10 cellular contexts compared by ENCODE assay signal in genomic region chr4:88600129-88600849, GRCh38. TPM values are rescaled to one million over a fixed set of nuclear protein-coding genes. Genes with fewer than 3 reads are reported as not detected.
DNase-seq lines count a peak whose midpoint lies in the region; ATAC-seq, FAIRE-seq and TF ChIP-seq lines count a peak whose summit lies in the region.
"Had no signal": no experiment of that assay in that cellular context is flagged by ENCODE, and none has a peak within 500 bp of the region (broad histone marks: within the 10 kb centered on the region; RNA-seq: fewer than 3 reads in every experiment).

No MANE protein-coding gene starts in this region.

- no peaks in the 10 kb centered on the region for H3K27me3 Mint-ChIP-seq in activated naive CD8-positive, alpha-beta T cell
- H3K27me3 Mint-ChIP-seq in activated naive CD8-positive, alpha-beta T cell treated with anti-CD3 and anti-CD28 coated beads for 36 hours, result no peaks in the 10 kb centered on the region
- H3K27me3 Mint-ChIP-seq: memory B cell had no signal

- H3K9me3 ChIP-seq in kidney (ENCODE audit: control insufficient read depth in 1 of 2, low read length in 2 of 2), result no peaks in the 10 kb centered on the region
- no peaks in the 10 kb centered on the region for H3K9me3 ChIP-seq in upper lobe of left lung

- H3K27me3 ChIP-seq in upper lobe of left lung, result no peaks in the 10 kb centered on the region

- TF ChIP-seq POLR2A in upper lobe of left lung (IDR thresholded peaks at IDR 0.05), result no peak

- no peak overlapping the region for H3K9ac ChIP-seq in kidney (ENCODE audit: low read length in 2 of 2)

- no peak for FAIRE-seq in kidney (lab: Jason Lieb, UNC)

- no peak for TF ChIP-seq CTCF in kidney (IDR thresholded peaks at IDR 0.05; ENCODE audit: borderline replicate concordance, extremely low read depth, insufficient read depth)
- no peak for TF ChIP-seq CTCF in upper lobe of left lung (IDR thresholded peaks at IDR 0.05)

- WGBS in upper lobe of left lung, 2 donors, result 70 to 74% methylated on average over 2 of the region's 2 CpGs

- peak overlapping the region; percentile 17 for H3K27ac Mint-ChIP-seq in activated naive CD8-positive, alpha-beta T cell
- no peak overlapping the region for H3K27ac Mint-ChIP-seq in activated naive CD8-positive, alpha-beta T cell treated with anti-CD3 and anti-CD28 coated beads for 36 hours
- H3K27ac Mint-ChIP-seq: memory B cell had no signal

- H3K4me3 ChIP-seq in kidney (ENCODE audit: low read length in 2 of 2) (peak overlapping the region; percentile 15 to 20), upper lobe of left lung (no peak overlapping the region)

- DNase-seq in activated naive CD8-positive, alpha-beta T cell treated with anti-CD3 and anti-CD28 coated beads for 36 hours, result no peak
- DNase-seq in amniotic stem cell (lab: John Stamatoyannopoulos, UW), result peak; percentile 37
- no peak for DNase-seq in kidney
- DNase-seq in upper lobe of left lung, result no peak
- no peak for DNase-seq in DMS114 treated with DMSO at 0.1 percent for 48 hours (lab: John Stamatoyannopoulos, UW; ENCODE audit: unreplicated experiment)
- DNase-seq: SHP77 had no signal

- peak overlapping the region; percentile 48 for H3K4me3 Mint-ChIP-seq in activated naive CD8-positive, alpha-beta T cell
- H3K4me3 Mint-ChIP-seq in activated naive CD8-positive, alpha-beta T cell treated with anti-CD3 and anti-CD28 coated beads for 36 hours, result no peak overlapping the region
- H3K4me3 Mint-ChIP-seq: memory B cell had no signal

- H3K27ac ChIP-seq in kidney (ENCODE audit: low read depth in 2 of 2, low read length in 2 of 2) (no peak overlapping the region), upper lobe of left lung (peak overlapping the region in 3 of 4 donors; percentile 22 to 73 (median 56))

- peak in 1 of 4 donors; percentile 37 for TF ChIP-seq EP300 in upper lobe of left lung (IDR thresholded peaks at IDR 0.05)

- peaks cover 29% of the 10 kb centered on the region for H3K36me3 Mint-ChIP-seq in activated naive CD8-positive, alpha-beta T cell
- H3K36me3 Mint-ChIP-seq in activated naive CD8-positive, alpha-beta T cell treated with anti-CD3 and anti-CD28 coated beads for 36 hours, result peaks cover 53% of the 10 kb centered on the region

- H3K36me3 ChIP-seq in kidney (ENCODE audit: control insufficient read depth in 1 of 2, insufficient read depth in 2 of 2, low read length in 2 of 2) (peaks cover 3 to 7% of the 10 kb centered on the region in 2 donors), upper lobe of left lung (peaks cover 0 to 23% (median 3%) of the 10 kb centered on the region in 4 donors)

- H3K4me1 ChIP-seq in kidney (ENCODE audit: control insufficient read depth in 1 of 2, insufficient read depth in 1 of 2, low read depth in 1 of 2, low read length in 2 of 2) (peaks cover 15 to 21% of the 10 kb centered on the region in 2 donors), upper lobe of left lung (peaks cover 25 to 47% (median 28%) of the 10 kb centered on the region in 4 donors)

- H3K4me1 Mint-ChIP-seq in activated naive CD8-positive, alpha-beta T cell (ENCODE audit: low read depth), result peaks cover 72% of the 10 kb centered on the region
- peaks cover 61% of the 10 kb centered on the region for H3K4me1 Mint-ChIP-seq in activated naive CD8-positive, alpha-beta T cell treated with anti-CD3 and anti-CD28 coated beads for 36 hours

- peaks cover 3% of the 10 kb centered on the region for H3K9me3 Mint-ChIP-seq in activated naive CD8-positive, alpha-beta T cell (ENCODE audit: low read depth)
- H3K9me3 Mint-ChIP-seq in activated naive CD8-positive, alpha-beta T cell treated with anti-CD3 and anti-CD28 coated beads for 36 hours, result peaks cover 2% of the 10 kb centered on the region
- H3K9me3 Mint-ChIP-seq: memory B cell had no signal

- intact Hi-C loops in kidney (cut with DNase I), result no loop called here

- no peak for ATAC-seq in upper lobe of left lung (ENCODE audit: low FRiP score in 2 of 2)
- no peak for ATAC-seq in HG03097 (IDR thresholded peaks at IDR 0.05; ENCODE audit: low FRiP score, unreplicated experiment)
- ATAC-seq in HG02981 (IDR thresholded peaks at IDR 0.05; ENCODE audit: unreplicated experiment), result no peak

RNA-seq across cellular contexts. Expression of gene HERC3, which starts 8.0 kb away (rescaled TPM):
- total RNA-seq in activated naive CD8-positive, alpha-beta T cell treated with anti-CD3 and anti-CD28 coated beads for 36 hours, result 10 to 100 TPM; 39.4 to 42.6 TPM
- total RNA-seq in kidney (58.4 TPM), upper lobe of left lung (100 to 1,000 TPM in 1 of 6 donors, 10 to 100 TPM in 5; 37.5 to 103 (median 49.7) TPM)
- 6.3 TPM for polyA plus RNA-seq in kidney (ENCODE audit: insufficient read depth, low read depth, low replicate concordance)

Comparison
In these comparisons a context has a peak if more than half of its experiments do, and no peak if none do; other contexts are left out.
1. H3K27ac ChIP-seq: peak in upper lobe of left lung (3 of 4); none in kidney (0 of 2).
2. H3K4me3 ChIP-seq: peak in kidney (2 of 2); none in upper lobe of left lung (0 of 4).